1 cellular context compared by ENCODE assay signal in the genomic region with DNA sequence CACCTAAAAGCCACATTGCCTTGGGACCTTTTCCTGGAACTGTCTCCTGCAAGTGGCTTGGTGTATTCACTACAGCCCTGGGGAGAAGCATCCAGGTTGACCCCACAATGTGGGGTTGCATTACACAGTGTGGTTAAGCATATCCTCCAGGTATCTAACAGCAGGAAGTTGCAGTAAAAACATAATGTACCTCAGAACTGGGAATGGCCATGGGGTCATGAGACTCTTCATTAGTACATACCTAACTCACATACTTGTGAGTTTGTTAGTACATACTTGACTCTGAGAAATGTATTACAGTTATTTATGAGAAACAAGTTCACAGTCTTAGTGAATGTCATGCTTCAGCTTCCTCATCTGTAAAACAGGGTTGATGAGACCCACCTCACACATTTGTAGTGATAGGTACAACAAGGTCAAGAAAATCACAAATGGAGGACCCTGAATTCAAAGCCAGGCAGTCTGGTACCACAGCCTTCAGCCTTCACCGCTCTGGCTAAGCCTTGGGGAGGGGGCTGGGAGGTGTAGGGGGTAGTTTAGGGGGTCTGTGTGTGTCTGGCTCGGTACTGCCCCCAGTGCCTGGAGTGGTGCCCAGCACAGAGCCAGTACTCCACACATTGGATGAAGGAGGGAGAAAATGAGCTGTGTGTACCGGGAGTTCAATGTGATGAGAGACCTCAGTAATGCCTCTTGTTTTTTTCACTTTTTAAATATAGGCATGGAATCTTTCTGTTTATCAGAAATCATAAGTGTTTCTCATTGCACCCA.
TF ChIP-seq lines count a peak whose summit lies in the region.

No MANE protein-coding gene starts in this region.

TF ChIP-seq in SK-N-SH, 30 proteins besides CTCF, POLR2A, EP300 and RAD21:
- TF ChIP-seq YY1 (IDR thresholded peaks at IDR 0.05; ENCODE audit: low read depth) (no peak), GABPA (IDR thresholded peaks at IDR 0.05; ENCODE audit: low read depth) (no peak), NRF1 (IDR thresholded peaks at IDR 0.05; ENCODE audit: low read depth, low read length) (no peak), FOXJ3 (CRISPR knock-in tag; IDR thresholded peaks at IDR 0.05) (no peak), RFX5 (IDR thresholded peaks at IDR 0.05; ENCODE audit: low read length) (no peak), REST (IDR thresholded peaks at IDR 0.05; ENCODE audit: low read depth, low read length) (no peak), GATA2 (CRISPR knock-in tag; IDR thresholded peaks at IDR 0.05) (no peak), ELF1 (IDR thresholded peaks at IDR 0.05) (no peak), CHD2 (IDR thresholded peaks at IDR 0.05; ENCODE audit: low read length, partially characterized antibody) (no peak), TEAD4 (IDR thresholded peaks at IDR 0.05; ENCODE audit: borderline replicate concordance, insufficient read depth) (no peak), RCOR1 (IDR thresholded peaks at IDR 0.05; ENCODE audit: low read length) (no peak), EZH2phosphoT487 (IDR thresholded peaks at IDR 0.05; ENCODE audit: borderline replicate concordance, low read depth) (no peak), JUND (IDR thresholded peaks at IDR 0.05) (no peak)
